In genomic region chr2:203578511-203579130, GRCh38 we compare ENCODE assay signal across 1 cellular context.
TF ChIP-seq lines count a peak whose summit lies in the region.

No MANE protein-coding gene starts in this region.

TF ChIP-seq in GM23338, 12 proteins besides CTCF, POLR2A, EP300 and RAD21 (continued from another document):
- TF ChIP-seq ZNF462 (CRISPR knock-in tag; IDR thresholded peaks at IDR 0.05), result no peak
- TF ChIP-seq STAT1 (IDR thresholded peaks at IDR 0.05; ENCODE audit: unreplicated experiment), result no peak
- no peak for TF ChIP-seq POLR2AphosphoS5 (IDR thresholded peaks at IDR 0.05; ENCODE audit: low read depth)
- TF ChIP-seq, protein P1, sequence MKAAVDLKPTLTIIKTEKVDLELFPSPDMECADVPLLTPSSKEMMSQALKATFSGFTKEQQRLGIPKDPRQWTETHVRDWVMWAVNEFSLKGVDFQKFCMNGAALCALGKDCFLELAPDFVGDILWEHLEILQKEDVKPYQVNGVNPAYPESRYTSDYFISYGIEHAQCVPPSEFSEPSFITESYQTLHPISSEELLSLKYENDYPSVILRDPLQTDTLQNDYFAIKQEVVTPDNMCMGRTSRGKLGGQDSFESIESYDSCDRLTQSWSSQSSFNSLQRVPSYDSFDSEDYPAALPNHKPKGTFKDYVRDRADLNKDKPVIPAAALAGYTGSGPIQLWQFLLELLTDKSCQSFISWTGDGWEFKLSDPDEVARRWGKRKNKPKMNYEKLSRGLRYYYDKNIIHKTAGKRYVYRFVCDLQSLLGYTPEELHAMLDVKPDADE (IDR thresholded peaks at IDR 0.05), result no peak
- no peak for TF ChIP-seq JUNB (IDR thresholded peaks at IDR 0.05; ENCODE audit: unreplicated experiment)
- no peak for TF ChIP-seq EZH2 (IDR thresholded peaks at IDR 0.05; ENCODE audit: low read depth, unreplicated experiment)
- no peak for TF ChIP-seq EZH2phosphoT487 (IDR thresholded peaks at IDR 0.05; ENCODE audit: unreplicated experiment)
- TF ChIP-seq, protein P2, sequence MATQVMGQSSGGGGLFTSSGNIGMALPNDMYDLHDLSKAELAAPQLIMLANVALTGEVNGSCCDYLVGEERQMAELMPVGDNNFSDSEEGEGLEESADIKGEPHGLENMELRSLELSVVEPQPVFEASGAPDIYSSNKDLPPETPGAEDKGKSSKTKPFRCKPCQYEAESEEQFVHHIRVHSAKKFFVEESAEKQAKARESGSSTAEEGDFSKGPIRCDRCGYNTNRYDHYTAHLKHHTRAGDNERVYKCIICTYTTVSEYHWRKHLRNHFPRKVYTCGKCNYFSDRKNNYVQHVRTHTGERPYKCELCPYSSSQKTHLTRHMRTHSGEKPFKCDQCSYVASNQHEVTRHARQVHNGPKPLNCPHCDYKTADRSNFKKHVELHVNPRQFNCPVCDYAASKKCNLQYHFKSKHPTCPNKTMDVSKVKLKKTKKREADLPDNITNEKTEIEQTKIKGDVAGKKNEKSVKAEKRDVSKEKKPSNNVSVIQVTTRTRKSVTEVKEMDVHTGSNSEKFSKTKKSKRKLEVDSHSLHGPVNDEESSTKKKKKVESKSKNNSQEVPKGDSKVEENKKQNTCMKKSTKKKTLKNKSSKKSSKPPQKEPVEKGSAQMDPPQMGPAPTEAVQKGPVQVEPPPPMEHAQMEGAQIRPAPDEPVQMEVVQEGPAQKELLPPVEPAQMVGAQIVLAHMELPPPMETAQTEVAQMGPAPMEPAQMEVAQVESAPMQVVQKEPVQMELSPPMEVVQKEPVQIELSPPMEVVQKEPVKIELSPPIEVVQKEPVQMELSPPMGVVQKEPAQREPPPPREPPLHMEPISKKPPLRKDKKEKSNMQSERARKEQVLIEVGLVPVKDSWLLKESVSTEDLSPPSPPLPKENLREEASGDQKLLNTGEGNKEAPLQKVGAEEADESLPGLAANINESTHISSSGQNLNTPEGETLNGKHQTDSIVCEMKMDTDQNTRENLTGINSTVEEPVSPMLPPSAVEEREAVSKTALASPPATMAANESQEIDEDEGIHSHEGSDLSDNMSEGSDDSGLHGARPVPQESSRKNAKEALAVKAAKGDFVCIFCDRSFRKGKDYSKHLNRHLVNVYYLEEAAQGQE (IDR thresholded peaks at IDR 0.05; ENCODE audit: unreplicated experiment), result no peak
- TF ChIP-seq CREB1 (CRISPR knock-in tag; IDR thresholded peaks at IDR 0.05; ENCODE audit: low read depth), result no peak
- TF ChIP-seq NANOG (IDR thresholded peaks at IDR 0.05; ENCODE audit: borderline replicate concordance), result no peak
TF ChIP-seq in GM23338: peak in this region for 0.
